Comparison of ENCODE assay signal across 8 cellular contexts in the genomic region with DNA sequence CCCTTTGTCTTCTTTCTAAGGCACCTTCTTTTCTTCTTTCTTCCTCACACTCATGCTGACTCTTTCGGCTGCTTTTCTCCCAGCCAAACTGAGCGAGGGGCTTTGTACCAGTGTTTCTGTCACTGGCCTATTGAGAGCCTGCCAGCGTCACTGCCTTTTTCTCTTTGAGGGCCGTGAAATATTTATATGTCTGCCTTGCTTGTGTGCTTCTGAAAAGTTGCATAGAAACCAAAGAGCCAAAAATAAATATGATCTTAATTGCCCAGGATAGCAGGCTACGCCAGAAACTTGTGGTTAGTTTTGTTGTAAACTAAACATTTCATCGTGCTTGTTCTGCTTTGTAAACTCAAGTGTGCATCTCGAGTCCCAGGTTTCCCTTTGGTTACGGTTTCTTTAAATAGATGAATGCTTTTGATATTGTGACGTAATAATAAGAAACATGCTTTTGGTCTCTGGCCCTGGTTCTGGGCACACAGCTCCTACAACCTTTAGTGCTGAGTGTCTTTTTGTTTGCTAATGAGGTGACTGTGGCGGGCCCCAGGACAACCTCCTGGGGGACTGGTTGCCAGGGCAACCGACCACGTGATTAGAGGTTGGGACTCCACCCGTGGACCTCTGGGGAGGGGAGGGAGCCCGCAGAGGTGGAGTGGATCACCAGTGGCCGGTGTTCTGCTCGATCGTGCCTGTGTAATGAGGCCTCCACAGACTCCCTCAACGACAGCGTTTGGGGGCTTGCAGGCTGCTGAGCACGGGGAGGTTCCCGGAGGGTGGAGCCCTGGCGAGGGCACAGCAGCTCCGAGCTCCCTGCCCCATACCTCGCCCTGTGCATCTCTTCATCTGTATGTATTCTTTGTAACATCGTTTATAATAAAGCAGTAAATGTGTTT. TPM values are rescaled to one million over a fixed set of nuclear protein-coding genes. Genes with fewer than 3 reads are reported as not detected.
DNase-seq lines count a peak whose midpoint lies in the region; ATAC-seq and TF ChIP-seq lines count a peak whose summit lies in the region.

No MANE protein-coding gene starts in this region.

- H3K4me1 ChIP-seq in Peyer's patch (peaks cover 15 to 71% (median 33%) of the 10 kb centered on the region in 4 donors), ectodermal cell (ENCODE audit: control insufficient read depth, insufficient read depth, low read length) (peaks cover 28% of the 10 kb centered on the region)

- H3K27ac ChIP-seq in Peyer's patch: peak overlapping the region; percentile 71 to 88 (median 80)
- peak overlapping the region; percentile 70 for H3K27ac ChIP-seq in ectodermal cell (ENCODE audit: insufficient read depth, low read depth, low read length, poor library complexity, severe bottlenecking)

- DNase-seq in ELR (ENCODE audit: low read depth): peak; percentile 7
- peak; percentile 77 to 95 (median 94) for DNase-seq in Peyer's patch
- DNase-seq in myocyte (ENCODE audit: low read depth): peak; percentile 37
- DNase-seq in ACHN: no peak
- no peak for DNase-seq in cortex of kidney (lab: John Stamatoyannopoulos, UW)

- in situ Hi-C loops in ACHN (cut with HindIII; ENCODE audit: low pct_ligation_motif_present, low pct_unique_long_range_greater_than_20kb, low sequenced_read_pairs): no loop called here

- H3K36me3 ChIP-seq in Peyer's patch (peaks cover 0 to 24% (median 0%) of the 10 kb centered on the region in 3 donors), ectodermal cell (ENCODE audit: control insufficient read depth, insufficient read depth, low read length) (no peaks in the 10 kb centered on the region)

- TF ChIP-seq POLR2A in Peyer's patch (IDR thresholded peaks at IDR 0.05): peak in 1 of 2 donors; percentile 11

- H3K27me3 ChIP-seq in Peyer's patch (no peaks in the 10 kb centered on the region), ectodermal cell (ENCODE audit: control insufficient read depth, insufficient read depth, low read length, poor library complexity, severe bottlenecking) (no peaks in the 10 kb centered on the region)

- H3K4me3 ChIP-seq in Peyer's patch (peak overlapping the region; percentile 17 to 32 (median 28)), ectodermal cell (ENCODE audit: insufficient read depth, low read depth, low read length) (peak overlapping the region; percentile 34)

- ATAC-seq in GM19467 (IDR thresholded peaks at IDR 0.05; ENCODE audit: unreplicated experiment): peak; percentile 52
- peak; percentile 66 for ATAC-seq in HG03520 (IDR thresholded peaks at IDR 0.05; ENCODE audit: unreplicated experiment)

- H3K9me3 ChIP-seq in Peyer's patch (no peaks in the 10 kb centered on the region), ectodermal cell (ENCODE audit: control insufficient read depth, low read length) (no peaks in the 10 kb centered on the region)

- 13 to 14% methylated on average over 25 of the region's 25 CpGs for WGBS in ectodermal cell, 2 experiments

- no peak for TF ChIP-seq CTCF in Peyer's patch (IDR thresholded peaks at IDR 0.05)

RNA-seq across cellular contexts. Expression of a gene that starts 10.9 kb away (rescaled TPM):
- total RNA-seq in Peyer's patch (100 to 1,000 TPM in 3 of 4 donors, 10 to 100 TPM in 1; 66.0 to 249 (median 195) TPM), myocyte (not detected in 2 replicates)
- polyA plus RNA-seq in ectodermal cell (2013, experiment 1 of 4): 6.5 TPM
- 6.4 TPM for polyA plus RNA-seq in ectodermal cell (2013, experiment 2 of 4)
- 4.0 TPM for polyA plus RNA-seq in ectodermal cell (2013, experiment 3 of 4)
- polyA plus RNA-seq in ectodermal cell (2013, experiment 4 of 4): 5.3 TPM
- 0.03 TPM for polyA plus RNA-seq in myocyte (2012)

RNA-seq across cellular contexts. Expression of a gene that starts 28.6 kb away (rescaled TPM):
- 10 to 100 TPM in 1 of 4 donors, 1 to 10 TPM in 3; 2.5 to 11.0 (median 6.7) TPM for total RNA-seq in Peyer's patch
- polyA plus RNA-seq in ectodermal cell (2013, experiment 1 of 4): 1.1 TPM
- polyA plus RNA-seq in ectodermal cell (2013, experiment 2 of 4): 1.3 TPM
- 1.1 TPM for polyA plus RNA-seq in ectodermal cell (2013, experiment 3 of 4)
- polyA plus RNA-seq in ectodermal cell (2013, experiment 4 of 4): 0.89 TPM
- total RNA-seq in myocyte: not detected in 2 replicates
- 0.05 TPM for polyA plus RNA-seq in myocyte (2012)

Comparison
In these comparisons a context has a peak if more than half of its experiments do, and no peak if none do; other contexts are left out.
1. DNase-seq: peak in ELR (single experiment), Peyer's patch (3 of 3) and myocyte (single experiment); none in ACHN (single experiment) and cortex of kidney (single experiment).
2. RNA of a gene that starts 10.9 kb away (total RNA-seq): 66.0 to 249 TPM in Peyer's patch; not detected in myocyte; every median in the first group is over 10 times any median in the second.